Comparison of ENCODE assay signal across 21 cellular contexts in the genomic region with DNA sequence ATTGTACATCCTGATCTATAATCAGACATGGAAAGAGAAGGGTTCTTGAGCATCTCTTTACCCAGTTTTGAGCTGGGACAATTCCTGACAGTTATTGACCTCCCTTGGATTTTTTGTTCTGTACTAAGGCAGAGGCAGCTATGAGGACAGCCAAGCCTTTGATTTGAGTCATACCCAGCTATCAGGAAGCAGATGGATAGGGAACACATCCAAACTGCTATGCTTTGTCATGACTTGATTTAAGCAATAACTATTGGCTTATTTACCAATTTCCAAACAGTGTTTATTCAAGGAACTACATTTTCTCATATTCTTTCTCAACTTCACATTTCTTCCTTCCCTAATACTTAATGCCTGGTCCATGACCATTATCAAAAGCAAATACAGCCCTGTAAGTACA.
DNase-seq lines count a peak whose midpoint lies in the region; ATAC-seq and TF ChIP-seq lines count a peak whose summit lies in the region.
"Had no signal": no experiment of that assay in that cellular context is flagged by ENCODE, and none has a peak within 500 bp of the region (broad histone marks: within the 10 kb centered on the region; RNA-seq: fewer than 3 reads in every experiment).

No MANE protein-coding gene starts in this region.

- no peak overlapping the region for H3K23ac ChIP-seq in mesenchymal stem cell (ENCODE audit: low read length in 2 of 2)

- H3K9me3 Mint-ChIP-seq in activated naive CD8-positive, alpha-beta T cell treated with anti-CD3 and anti-CD28 coated beads for 36 hours: no peaks in the 10 kb centered on the region

- H3K4me1 ChIP-seq in PC-3 (ENCODE audit: insufficient read depth, low read length) (no peaks in the 10 kb centered on the region), mesenchymal stem cell (ENCODE audit: control insufficient read depth, insufficient read depth, low read depth, low read length) (no peaks in the 10 kb centered on the region)

- no peak overlapping the region for H2BK5ac ChIP-seq in mesenchymal stem cell (ENCODE audit: low read depth, low read length, poor library complexity, severe bottlenecking)

- TF ChIP-seq CTCF in PC-3 (conservative IDR thresholded peaks at IDR 0.05; ENCODE audit: low read depth, low read length): no peak

- no peak overlapping the region for H2AK5ac ChIP-seq in mesenchymal stem cell (ENCODE audit: low read length, severe bottlenecking)

- no peak overlapping the region for H2BK120ac ChIP-seq in mesenchymal stem cell (ENCODE audit: low read depth, low read length)

- H3K79me1 ChIP-seq in mesenchymal stem cell (replicated peaks; ENCODE audit: low read length, poor library complexity, severe bottlenecking): no peaks in the 10 kb centered on the region

- H3K27me3 ChIP-seq in PC-3 (ENCODE audit: low read length) (no peaks in the 10 kb centered on the region), mesenchymal stem cell (ENCODE audit: control insufficient read depth in 1 of 2, insufficient read depth in 1 of 2, low read length in 2 of 2) (no peaks in the 10 kb centered on the region)

- H3K27ac Mint-ChIP-seq in activated naive CD8-positive, alpha-beta T cell treated with anti-CD3 and anti-CD28 coated beads for 36 hours: no peak overlapping the region

- H3K4me3 ChIP-seq in PC-3 (ENCODE audit: low read length) (no peak overlapping the region), mesenchymal stem cell (ENCODE audit: insufficient read depth in 1 of 2, low read depth in 1 of 2, low read length in 2 of 2) (no peak overlapping the region)
- H3K4me3 ChIP-seq: K562 had no signal

- H3K79me2 ChIP-seq in PC-3 (ENCODE audit: low read length): no peaks in the 10 kb centered on the region

- H3K9ac ChIP-seq in PC-3 (ENCODE audit: low read length) (no peak overlapping the region), mesenchymal stem cell (ENCODE audit: low read length) (no peak overlapping the region)
- H3K9ac ChIP-seq: SK-N-SH had no signal

- no peaks in the 10 kb centered on the region for H3K27me3 Mint-ChIP-seq in activated naive CD8-positive, alpha-beta T cell treated with anti-CD3 and anti-CD28 coated beads for 36 hours

- no peaks in the 10 kb centered on the region for H3K4me1 Mint-ChIP-seq in activated naive CD8-positive, alpha-beta T cell treated with anti-CD3 and anti-CD28 coated beads for 36 hours

- no peaks in the 10 kb centered on the region for H4K20me1 ChIP-seq in PC-3 (ENCODE audit: low read length)

- H3K18ac ChIP-seq in mesenchymal stem cell (ENCODE audit: low read depth in 1 of 2, low read length in 2 of 2): no peak overlapping the region

- no peaks in the 10 kb centered on the region for H3K9me3 ChIP-seq in PC-3 (ENCODE audit: low read length)
- H3K9me3 ChIP-seq in mesenchymal stem cell (ENCODE audit: control insufficient read depth, low read length): no peaks in the 10 kb centered on the region
- H3K9me3 ChIP-seq: SK-N-SH had no signal

- H3K4me2 ChIP-seq in PC-3 (ENCODE audit: low read length): no peak overlapping the region
- no peak overlapping the region for H3K4me2 ChIP-seq in mesenchymal stem cell (ENCODE audit: low read length, poor library complexity, severe bottlenecking)
- H3K4me2 ChIP-seq: SK-N-SH had no signal

- no peaks in the 10 kb centered on the region for H3K36me3 Mint-ChIP-seq in activated naive CD8-positive, alpha-beta T cell treated with anti-CD3 and anti-CD28 coated beads for 36 hours

- no peak overlapping the region for H3K4ac ChIP-seq in mesenchymal stem cell (ENCODE audit: low read depth in 1 of 2, low read length in 2 of 2)

- no peak overlapping the region for H4K8ac ChIP-seq in mesenchymal stem cell (ENCODE audit: low read length)

- POLR2A ChIA-PET in PC-3 (lab: Charles Lee; ENCODE audit: unreplicated experiment): no interaction called here

- peak; percentile 56; the same call in 1 of the 2 replicates for ATAC-seq in PC-3
- no peak for ATAC-seq in HG03342 (IDR thresholded peaks at IDR 0.05; ENCODE audit: unreplicated experiment)
- ATAC-seq: HepG2, K562 had no signal

- CTCF ChIA-PET in PC-3 (lab: Charles Lee): no interaction called here

- H3K36me3 ChIP-seq in PC-3 (ENCODE audit: low read depth, low read length) (no peaks in the 10 kb centered on the region), mesenchymal stem cell (ENCODE audit: control insufficient read depth in 1 of 2, insufficient read depth in 2 of 2, low read depth in 1 of 2, low read length in 2 of 2) (no peaks in the 10 kb centered on the region)

- H3F3A ChIP-seq in PC-3 (ENCODE audit: low read length, unreplicated experiment): no peaks in the 10 kb centered on the region

- no peaks in the 10 kb centered on the region for H3K9me2 ChIP-seq in PC-3 (replicated peaks; ENCODE audit: low read length)
- H3K9me2 ChIP-seq: SK-N-SH had no signal

- no peak overlapping the region for H2BK12ac ChIP-seq in mesenchymal stem cell (ENCODE audit: low read length in 2 of 2)

- H2AFZ ChIP-seq in PC-3 (ENCODE audit: low read length): no peak overlapping the region
- no peak overlapping the region for H2AFZ ChIP-seq in mesenchymal stem cell (ENCODE audit: low read depth, low read length)

- DNase-seq in PC-3 (no peak), epithelial cell of prostate (ENCODE audit: low read depth, low spot score) (peak; percentile 24), mucosa of gallbladder (ENCODE audit: low spot score) (peak; percentile 16), COR-L47 (lab: John Stamatoyannopoulos, UW) (no peak), mesenchymal stem cell (no peak)
- DNase-seq in activated naive CD8-positive, alpha-beta T cell treated with anti-CD3 and anti-CD28 coated beads for 36 hours: no peak
- DNase-seq: ACHN, AML-193, EL, GF-D8, MM.1S, NCI-H1048, NCI-H1417 treated with DMSO at 0.1 percent for 48 hours, NCI-H187, NCI-H526, SIG-M5, SK-N-SH had no signal

- no peak overlapping the region for H3K14ac ChIP-seq in mesenchymal stem cell (ENCODE audit: low read length in 2 of 2)

- intact Hi-C loops in PC-3 (cut with micrococcal nuclease): no loop called here

- no TSS peak for BruUV-seq in PC-3 (replicated peaks; lab: Mats Ljungman, UMichigan)

- H3K27ac ChIP-seq in PC-3 (ENCODE audit: low read length): no peak overlapping the region
- no peak overlapping the region for H3K27ac ChIP-seq in epithelial cell of prostate
- H3K27ac ChIP-seq in mesenchymal stem cell (ENCODE audit: low read length, poor library complexity, severe bottlenecking): no peak overlapping the region
- H3K27ac ChIP-seq: C4-2B had no signal

- no peak overlapping the region for H4K91ac ChIP-seq in mesenchymal stem cell (ENCODE audit: low read length)

- H3K4me3 Mint-ChIP-seq in activated naive CD8-positive, alpha-beta T cell treated with anti-CD3 and anti-CD28 coated beads for 36 hours: no peak overlapping the region

- no peak overlapping the region for H2BK15ac ChIP-seq in mesenchymal stem cell (ENCODE audit: low read depth, poor library complexity, severe bottlenecking)

Comparison
In these comparisons a context has a peak if more than half of its experiments do, and no peak if none do; other contexts are left out.
1. DNase-seq: peak in epithelial cell of prostate (single experiment) and mucosa of gallbladder (single experiment); none in PC-3 (single experiment), COR-L47 (single experiment), mesenchymal stem cell (single experiment) and activated naive CD8-positive, alpha-beta T cell treated with anti-CD3 and anti-CD28 coated beads for 36 hours (single experiment).